ENCODE assay signal across 29 cellular contexts in genomic region chr10:49414496-49414895, GRCh38. TPM values are rescaled to one million over a fixed set of nuclear protein-coding genes. Genes with fewer than 3 reads are reported as not detected.
"Had no signal": no experiment of that assay in that cellular context is flagged by ENCODE, and none has a peak within 500 bp of the region (broad histone marks: within the 10 kb centered on the region; RNA-seq: fewer than 3 reads in every experiment).

No MANE protein-coding gene starts in this region.

- H3K27ac Mint-ChIP-seq: dendritic cell treated with granulocyte-macrophage colony-stimulating factor and Interleukin-4, amounts not matched to agents 40 ng/mL and 50 ng/mL, for 4 days; effector memory CD8-positive, alpha-beta T cell; endodermal cell; mesothelial cell of epicardium had no signal

- H3K4me3 Mint-ChIP-seq: dendritic cell treated with granulocyte-macrophage colony-stimulating factor and Interleukin-4, amounts not matched to agents 40 ng/mL and 50 ng/mL, for 4 days; effector memory CD8-positive, alpha-beta T cell; endodermal cell; mesothelial cell of epicardium had no signal

- H3K9me3 Mint-ChIP-seq: dendritic cell treated with granulocyte-macrophage colony-stimulating factor and Interleukin-4, amounts not matched to agents 40 ng/mL and 50 ng/mL, for 4 days; effector memory CD8-positive, alpha-beta T cell; mesothelial cell of epicardium had no signal

- H3K27me3 ChIP-seq: colonic mucosa, gastrocnemius medialis had no signal

- H3K9me3 ChIP-seq: colonic mucosa, esophagus squamous epithelium, gastrocnemius medialis, heart right ventricle, left lung, lower lobe of right lung had no signal

- H3K4me3 ChIP-seq: colonic mucosa, esophagus squamous epithelium, gastrocnemius medialis, heart right ventricle, left lung, lower lobe of right lung had no signal

- H3K36me3 ChIP-seq: colonic mucosa, esophagus squamous epithelium, gastrocnemius medialis, heart right ventricle, left lung, lower lobe of right lung had no signal

- DNase-seq: colonic mucosa; cortex of kidney; effector CD8-positive, alpha-beta T cell; effector memory CD8-positive, alpha-beta T cell; endodermal cell; erythroblast; esophagus squamous epithelium; foreskin fibroblast; foreskin melanocyte; gastrocnemius medialis; glutamatergic neuron; heart right ventricle; hippocampal formation; left cardiac atrium; left lung; left ventricle myocardium superior; lower lobe of right lung; mesenchymal stem cell had no signal

- ATAC-seq: effector memory CD8-positive, alpha-beta T cell; esophagus mucosa; gastrocnemius medialis; heart right ventricle; left cardiac atrium; left lung; left ventricle myocardium superior; lower lobe of right lung had no signal

RNA-seq across cellular contexts. Expression of gene DRGX, which starts 18.6 kb away (rescaled TPM):
- total RNA-seq: dermis microvascular lymphatic vessel endothelial cell, endodermal cell, esophagus mucosa, esophagus squamous epithelium, gastrocnemius medialis, glomerular endothelial cell, heart right ventricle, kidney epithelial cell, left cardiac atrium, left ventricle myocardium superior, lower leg skin, lower lobe of right lung, lung microvascular endothelial cell, mesenteric fat pad, mesothelial cell of epicardium, mononuclear cell, mucosa of gallbladder had no signal
